Comparison of ENCODE assay signal across 10 cellular contexts in genomic region chr2:23596316-23596885, GRCh38.
DNase-seq lines count a peak whose midpoint lies in the region; ATAC-seq and TF ChIP-seq lines count a peak whose summit lies in the region.
"Had no signal": no experiment of that assay in that cellular context is flagged by ENCODE, and none has a peak within 500 bp of the region (broad histone marks: within the 10 kb centered on the region; RNA-seq: fewer than 3 reads in every experiment).

No MANE protein-coding gene starts in this region.

- CTCF ChIA-PET in SK-N-SH (lab: Yijun Ruan, JAX) = interaction anchor here (1.1 kb wide), 1 partner anchor 192 kb away, joined by 6 read pairs; no protein-coding TSS in a partner anchor

- H3K36me3 Mint-ChIP-seq in stimulated activated naive B cell treated with anti-CD40 and anti-IgM and Interleukin-4, amounts not matched to agents 10 μg/mL and 1 μg/mL and 100 μg/mL, for 72 hours = no peaks in the 10 kb centered on the region

- POLR2A ChIA-PET in SK-N-SH (lab: Yijun Ruan, JAX) = interaction anchor here (1.0 kb wide), 1 partner anchor 40 kb away, joined by 3 read pairs; no protein-coding TSS in a partner anchor

- peaks cover 5 to 21% of the 10 kb centered on the region in 2 donors for H3K27me3 Mint-ChIP-seq in stimulated activated naive B cell treated with anti-CD40 and anti-IgM and Interleukin-4, amounts not matched to agents 10 μg/mL and 1 μg/mL and 100 μg/mL, for 72 hours

- H3K79me2 ChIP-seq in SK-N-SH (ENCODE audit: insufficient read depth) = no peaks in the 10 kb centered on the region

- peaks cover 7 to 42% of the 10 kb centered on the region in 2 experiments; a peak in 3 of 4 replicates for H3K4me1 ChIP-seq in SK-N-SH (ENCODE audit: control insufficient read depth in 1 of 2, insufficient read depth in 2 of 2, low read depth in 1 of 2, low read length in 1 of 2)
- peaks cover 30 to 32% (median 31%) of the 10 kb centered on the region in 3 donors for H3K4me1 ChIP-seq in skeletal muscle tissue (ENCODE audit: control insufficient read depth in 3 of 3, insufficient read depth in 3 of 3, low read length in 3 of 3)
- H3K4me1 ChIP-seq: body of pancreas, left lung had no signal

- H3F3A ChIP-seq in SK-N-SH (replicated peaks; ENCODE audit: insufficient read depth) = no peaks in the 10 kb centered on the region

- no peak overlapping the region for H2AFZ ChIP-seq in SK-N-SH (ENCODE audit: low read depth)

- TF ChIP-seq RAD21 in SK-N-SH (IDR thresholded peaks at IDR 0.05; ENCODE audit: low read length) = no peak

- intact Hi-C loops in head of caudate nucleus (cut with DNase I) = no loop called here

- no peaks in the 10 kb centered on the region for H3K9me2 ChIP-seq in SK-N-SH

- no peak for TF ChIP-seq EP300 in SK-N-SH (IDR thresholded peaks at IDR 0.05; ENCODE audit: borderline replicate concordance in 1 of 2, low read depth in 1 of 2, low read length in 1 of 2)

- no peak overlapping the region for H3K4me3 Mint-ChIP-seq in stimulated activated naive B cell treated with anti-CD40 and anti-IgM and Interleukin-4, amounts not matched to agents 10 μg/mL and 1 μg/mL and 100 μg/mL, for 72 hours

- H3K27ac ChIP-seq in SK-N-SH (ENCODE audit: low read depth in 2 of 2, low read length in 1 of 2) (peak overlapping the region in 1 of 2 experiments; percentile 25; a peak in 2 of 4 replicates), skeletal muscle tissue (ENCODE audit: low read depth, low read length) (peak overlapping the region; percentile 74)
- H3K27ac ChIP-seq: body of pancreas, left lung had no signal

- H3K27ac Mint-ChIP-seq in stimulated activated naive B cell treated with anti-CD40 and anti-IgM and Interleukin-4, amounts not matched to agents 10 μg/mL and 1 μg/mL and 100 μg/mL, for 72 hours = no peak overlapping the region

- no peak overlapping the region for H3K4me3 ChIP-seq in SK-N-SH (ENCODE audit: low read depth in 2 of 2, low read length in 1 of 2)
- H3K4me3 ChIP-seq in skeletal muscle tissue (ENCODE audit: low read length in 3 of 3) = peak overlapping the region; percentile 45 to 61 (median 61)
- H3K4me3 ChIP-seq: body of pancreas, left lung had no signal

- WGBS in SK-N-SH (ENCODE audit: low lambda C conversion rate) = 90% methylated on average over 16 of the region's 16 CpGs

- H3K9me3 ChIP-seq in SK-N-SH (no peaks in the 10 kb centered on the region), skeletal muscle tissue (ENCODE audit: control insufficient read depth in 3 of 3, low read length in 3 of 3) (no peaks in the 10 kb centered on the region)
- H3K9me3 ChIP-seq: body of pancreas, left lung had no signal

- ATAC-seq in HG03097 (IDR thresholded peaks at IDR 0.05; ENCODE audit: low FRiP score, unreplicated experiment) = no peak
- no peak for ATAC-seq in stimulated activated naive B cell treated with anti-CD40 and anti-IgM and Interleukin-4, amounts not matched to agents 10 μg/mL and 1 μg/mL and 100 μg/mL, for 72 hours (replicated peaks)

- H3K36me3 ChIP-seq in SK-N-SH (replicated peaks in 1 of 2; ENCODE audit: control insufficient read depth in 1 of 2, insufficient read depth in 2 of 2, low read length in 1 of 2) (no peaks in the 10 kb centered on the region), skeletal muscle tissue (ENCODE audit: control insufficient read depth in 3 of 3, insufficient read depth in 3 of 3, low read length in 3 of 3) (no peaks in the 10 kb centered on the region)
- H3K36me3 ChIP-seq: left lung had no signal

- peak; percentile 19 for DNase-seq in HT1080 (ENCODE audit: low read depth)
- DNase-seq in SK-N-SH = no peak
- DNase-seq in fibroblast of peridontal ligament (ENCODE audit: extremely low read depth) = peak; percentile 43
- DNase-seq in head of caudate nucleus = no peak
- no peak for DNase-seq in stimulated activated naive B cell treated with anti-CD40 and anti-IgM and Interleukin-4, amounts not matched to agents 10 μg/mL and 1 μg/mL and 100 μg/mL, for 72 hours
- DNase-seq: activated CD8-positive, alpha-beta memory T cell treated with anti-CD3 and anti-CD28 coated beads, Interleukin-2, amount 50 U/mL, for 48 hours had no signal

- H3K4me2 ChIP-seq in SK-N-SH = 0 out of 2 replicates have a peak overlapping the region, but pooled peaks have one; percentile 21

- no peaks in the 10 kb centered on the region for H3K4me1 Mint-ChIP-seq in stimulated activated naive B cell treated with anti-CD40 and anti-IgM and Interleukin-4, amounts not matched to agents 10 μg/mL and 1 μg/mL and 100 μg/mL, for 72 hours

- H3K27me3 ChIP-seq in SK-N-SH (ENCODE audit: insufficient read depth) (no peaks in the 10 kb centered on the region), skeletal muscle tissue (ENCODE audit: control insufficient read depth in 3 of 3, insufficient read depth in 3 of 3, low read length in 3 of 3) (no peaks in the 10 kb centered on the region)
- H3K27me3 ChIP-seq: body of pancreas had no signal

- H3K9me3 Mint-ChIP-seq in stimulated activated naive B cell treated with anti-CD40 and anti-IgM and Interleukin-4, amounts not matched to agents 10 μg/mL and 1 μg/mL and 100 μg/mL, for 72 hours = no peaks in the 10 kb centered on the region

- TF ChIP-seq CTCF in SK-N-SH (IDR thresholded peaks at IDR 0.05) = no peak

- no peak overlapping the region for H3K9ac ChIP-seq in SK-N-SH
- peak overlapping the region; percentile 6 to 70 (median 37) for H3K9ac ChIP-seq in skeletal muscle tissue (ENCODE audit: low read depth in 1 of 3, low read length in 3 of 3)

- no peaks in the 10 kb centered on the region for H4K20me1 ChIP-seq in SK-N-SH (ENCODE audit: insufficient read depth)

TF ChIP-seq in SK-N-SH, 30 proteins besides CTCF, POLR2A, EP300 and RAD21:
- TF ChIP-seq MEF2A (IDR thresholded peaks at IDR 0.05; ENCODE audit: borderline replicate concordance, low read depth) = no peak
- no peak for TF ChIP-seq RCOR1 (IDR thresholded peaks at IDR 0.05; ENCODE audit: low read length)
TF ChIP-seq in SK-N-SH: peak in this region for 0.

Comparison
In these comparisons a context has a peak if more than half of its experiments do, and no peak if none do; other contexts are left out.
1. DNase-seq: peak in HT1080 (single experiment) and fibroblast of peridontal ligament (single experiment); none in SK-N-SH (single experiment), head of caudate nucleus (0 of 42) and stimulated activated naive B cell treated with anti-CD40 and anti-IgM and Interleukin-4, amounts not matched to agents 10 μg/mL and 1 μg/mL and 100 μg/mL, for 72 hours (single experiment).
2. H3K4me3 ChIP-seq: peak in skeletal muscle tissue (3 of 3); none in SK-N-SH (0 of 2).